20 cellular contexts compared by ENCODE assay signal in the genomic region with DNA sequence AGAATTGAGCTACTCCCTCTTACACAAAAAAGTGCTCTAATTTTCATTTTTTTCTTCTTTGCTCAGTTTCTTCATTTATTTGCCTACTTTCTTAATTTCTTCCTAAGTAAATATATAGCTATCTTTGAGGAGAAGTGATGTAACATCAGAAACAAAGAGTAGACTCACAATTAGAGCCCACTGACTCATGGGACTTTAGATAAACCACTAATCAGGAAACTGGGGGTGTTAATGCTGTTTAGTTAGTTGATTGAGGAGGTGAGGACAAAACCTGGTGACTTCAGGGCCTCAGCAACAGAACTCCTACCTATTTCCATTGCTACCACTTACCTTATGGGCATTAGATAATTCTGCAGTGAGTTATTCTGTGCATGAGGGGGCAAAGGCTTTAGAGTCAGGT.
A peak's percentile ranks its signal among the peaks of the same experiment; 100 is the strongest.
DNase-seq lines count a peak whose midpoint lies in the region; ATAC-seq, FAIRE-seq and TF ChIP-seq lines count a peak whose summit lies in the region.
"Had no signal": no experiment of that assay in that cellular context is flagged by ENCODE, and none has a peak within 500 bp of the region (broad histone marks: within the 10 kb centered on the region; RNA-seq: fewer than 3 reads in every experiment).

No MANE protein-coding gene starts in this region.

- TF ChIP-seq POLR2A in A549 (IDR thresholded peaks at IDR 0.05; ENCODE audit: low read length): no peak

- peak overlapping the region; percentile 75 for H3K27ac Mint-ChIP-seq in endodermal cell
- H3K27ac Mint-ChIP-seq: HFFc6 had no signal

- H3K27me3 Mint-ChIP-seq in endodermal cell (ENCODE audit: insufficient read depth): no peaks in the 10 kb centered on the region

- H3K4me1 ChIP-seq in A549 (peaks cover 20% of the 10 kb centered on the region), A673 (ENCODE audit: insufficient read depth, low read length, poor library complexity, severe bottlenecking) (peaks cover 12% of the 10 kb centered on the region), endodermal cell (ENCODE audit: control insufficient read depth, insufficient read depth, low read length) (peaks cover 29% of the 10 kb centered on the region)

- H3K4me3 Mint-ChIP-seq in endodermal cell: no peak overlapping the region
- H3K4me3 Mint-ChIP-seq: HFFc6 had no signal

- TF ChIP-seq RAD21 in A549 (conservative IDR thresholded peaks at IDR 0.05 in 1 of 2, IDR thresholded peaks at IDR 0.05 in 1 of 2): no peak

- no peaks in the 10 kb centered on the region for H3K27me3 ChIP-seq in A673 (replicated peaks; ENCODE audit: insufficient read depth, low read depth, low read length, poor library complexity)
- no peaks in the 10 kb centered on the region for H3K27me3 ChIP-seq in endodermal cell (ENCODE audit: control insufficient read depth, insufficient read depth, low read length, poor library complexity, severe bottlenecking)

- DNase-seq in A549 (ENCODE audit: low read depth in 1 of 2, low spot score in 1 of 2) (no peak), A673 (ENCODE audit: low spot score) (peak; percentile 18), NCI-H69 (lab: John Stamatoyannopoulos, UW) (peak; percentile 47), endodermal cell (no peak), hepatic stellate cell (ENCODE audit: low spot score) (no peak), COLO829 (ENCODE audit: low spot score) (no peak)
- DNase-seq in stimulated activated CD4-positive, alpha-beta T cell treated with anti-CD3 and anti-CD28 coated beads, Interleukin-15, amount 100 ng/mL, for 24 hours: no peak
- DNase-seq: CD8-positive, alpha-beta memory T cell; GDM1; H7; HFFc6; KBM-7; MM.1S; NCI-H1048; NCI-H1930; NCI-H226; NK-92 treated with Interleukin-12 subunit alpha and Interleukin-12 subunit beta, amount 100 ng/mL, for 24 hours had no signal

- no peak for ATAC-seq in A549
- ATAC-seq: Panc1 had no signal

- peaks cover 47% of the 10 kb centered on the region for H3K4me1 Mint-ChIP-seq in endodermal cell
- H3K4me1 Mint-ChIP-seq: CD8-positive, alpha-beta memory T cell had no signal

- peak overlapping the region in 1 of 2 experiments; percentile 42; a peak in 2 of 6 replicates for H3K27ac ChIP-seq in A549
- no peak overlapping the region for H3K27ac ChIP-seq in A673 (ENCODE audit: low read depth, low read length, poor library complexity, severe bottlenecking)
- peak overlapping the region; percentile 12 for H3K27ac ChIP-seq in endodermal cell (ENCODE audit: low read depth, low read length)
- H3K27ac ChIP-seq: C4-2B had no signal

- FAIRE-seq in A549 (lab: Jason Lieb, UNC): peak; percentile 43
- FAIRE-seq: D721Med had no signal

- POLR2A ChIA-PET in A549 (lab: Yijun Ruan, JAX) (interaction anchor here (1.5 kb wide), 1 partner anchor 12 kb away, joined by 6 read pairs; no protein-coding TSS in a partner anchor), A673 (lab: Charles Lee; ENCODE audit: low non-redundant PET) (interaction anchor here (0.6 kb wide), 1 partner anchor 79 kb away, joined by 3 read pairs; no protein-coding TSS in a partner anchor)

- peaks cover 5% of the 10 kb centered on the region for H3K36me3 Mint-ChIP-seq in endodermal cell (ENCODE audit: low read depth)

- no peak for TF ChIP-seq CTCF in A549 (IDR thresholded peaks at IDR 0.05)
- no peak for TF ChIP-seq CTCF in A673 (conservative IDR thresholded peaks at IDR 0.05; ENCODE audit: low read depth, low read length)
- no peak for TF ChIP-seq CTCF in endodermal cell (conservative IDR thresholded peaks at IDR 0.05)

- intact Hi-C loops in A673 (cut with micrococcal nuclease; ENCODE audit: unreplicated experiment): no loop called here

- H3K4me2 ChIP-seq in A549: 0 out of 3 replicates have a peak overlapping the region, but pooled peaks have one; percentile 12

- CTCF ChIA-PET in A549 (lab: Yijun Ruan, JAX): interaction anchor here (0.6 to 1.1 kb wide), 4 partner anchors 15 to 177 kb away, joined by 3 to 4 read pairs (median 3); no protein-coding TSS in a partner anchor
- CTCF ChIA-PET in A673 (lab: Charles Lee): no interaction called here

- no peak for TF ChIP-seq EP300 in A549 (IDR thresholded peaks at IDR 0.05)

- no peak overlapping the region for H3K9ac ChIP-seq in endodermal cell (ENCODE audit: extremely low read depth, low read length, poor library complexity, severe bottlenecking)

- no TSS peak for BruUV-seq in A673 (replicated peaks; lab: Mats Ljungman, UMichigan)

- H3K4me3 ChIP-seq in A549: no peak overlapping the region
- H3K4me3 ChIP-seq in A673 (ENCODE audit: low read depth, low read length, poor library complexity, severe bottlenecking): no peak overlapping the region
- no peak overlapping the region for H3K4me3 ChIP-seq in endodermal cell (ENCODE audit: low read length)

- no peaks in the 10 kb centered on the region for H3K36me3 ChIP-seq in A673 (ENCODE audit: insufficient read depth, low read length, poor library complexity, severe bottlenecking)
- H3K36me3 ChIP-seq in endodermal cell (ENCODE audit: control insufficient read depth, insufficient read depth, low read length): peaks cover 13% of the 10 kb centered on the region

- peaks cover 3% of the 10 kb centered on the region for H3K9me3 Mint-ChIP-seq in endodermal cell
- H3K9me3 Mint-ChIP-seq: CD8-positive, alpha-beta memory T cell; HFFc6 had no signal

- H3K9me3 ChIP-seq in A549: no peaks in the 10 kb centered on the region
- no peaks in the 10 kb centered on the region for H3K9me3 ChIP-seq in A673 (ENCODE audit: low read depth, low read length, poor library complexity, severe bottlenecking)
- no peaks in the 10 kb centered on the region for H3K9me3 ChIP-seq in endodermal cell (ENCODE audit: control insufficient read depth, low read length)

TF ChIP-seq in A549, 52 proteins besides CTCF, POLR2A, EP300 and RAD21:
- TF ChIP-seq FOSB (CRISPR knock-in tag; IDR thresholded peaks at IDR 0.05): 0 out of 2 replicates have a peak, but pooled peaks have one; percentile 8
- TF ChIP-seq JUN (IDR thresholded peaks at IDR 0.05): 0 out of 5 replicates have a peak, but pooled peaks of 1 of the 2 experiments have one; percentile 25
- TF ChIP-seq, protein P1, sequence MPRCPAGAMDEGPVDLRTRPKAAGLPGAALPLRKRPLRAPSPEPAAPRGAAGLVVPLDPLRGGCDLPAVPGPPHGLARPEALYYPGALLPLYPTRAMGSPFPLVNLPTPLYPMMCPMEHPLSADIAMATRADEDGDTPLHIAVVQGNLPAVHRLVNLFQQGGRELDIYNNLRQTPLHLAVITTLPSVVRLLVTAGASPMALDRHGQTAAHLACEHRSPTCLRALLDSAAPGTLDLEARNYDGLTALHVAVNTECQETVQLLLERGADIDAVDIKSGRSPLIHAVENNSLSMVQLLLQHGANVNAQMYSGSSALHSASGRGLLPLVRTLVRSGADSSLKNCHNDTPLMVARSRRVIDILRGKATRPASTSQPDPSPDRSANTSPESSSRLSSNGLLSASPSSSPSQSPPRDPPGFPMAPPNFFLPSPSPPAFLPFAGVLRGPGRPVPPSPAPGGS (IDR thresholded peaks at IDR 0.05): no peak
- no peak for TF ChIP-seq REST (IDR thresholded peaks at IDR 0.05)
- no peak for TF ChIP-seq CEBPB (IDR thresholded peaks at IDR 0.05)
- TF ChIP-seq CBX8 (IDR thresholded peaks at IDR 0.05): no peak
TF ChIP-seq in A549: peak in this region for 2.

Comparison
In these comparisons a context has a peak if more than half of its experiments do, and no peak if none do; other contexts are left out.
1. DNase-seq: peak in A673 (single experiment) and NCI-H69 (single experiment); none in A549 (0 of 2), endodermal cell (single experiment), stimulated activated CD4-positive, alpha-beta T cell treated with anti-CD3 and anti-CD28 coated beads, Interleukin-15, amount 100 ng/mL, for 24 hours (single experiment), hepatic stellate cell (single experiment) and COLO829 (single experiment).